1 cellular context compared by ENCODE assay signal in genomic region chr20:50369225-50370035, GRCh38.
TF ChIP-seq lines count a peak whose summit lies in the region.

No MANE protein-coding gene starts in this region.

TF ChIP-seq in HepG2, 621 proteins besides CTCF, POLR2A, EP300 and RAD21 (continued from another document and continues in another):
- no peak for TF ChIP-seq ZNF318 (CRISPR knock-in tag; IDR thresholded peaks at IDR 0.05)
- TF ChIP-seq NFE2L2 (IDR thresholded peaks at IDR 0.05; ENCODE audit: low read length) = no peak
- TF ChIP-seq ZNF18 (CRISPR knock-in tag; IDR thresholded peaks at IDR 0.05; ENCODE audit: insufficient replicate concordance) = no peak
- TF ChIP-seq KLF13 (CRISPR knock-in tag; IDR thresholded peaks at IDR 0.05) = no peak
- TF ChIP-seq ZBTB3 (CRISPR knock-in tag; IDR thresholded peaks at IDR 0.05; ENCODE audit: borderline replicate concordance, low read depth) = no peak
- TF ChIP-seq ZNF430 (CRISPR knock-in tag; IDR thresholded peaks at IDR 0.05) = peak; percentile 85
- no peak for TF ChIP-seq ZMAT5 (CRISPR knock-in tag; IDR thresholded peaks at IDR 0.05; ENCODE audit: borderline replicate concordance, low read depth)
- TF ChIP-seq ARID3A (IDR thresholded peaks at IDR 0.05; ENCODE audit: low read depth, low read length) = no peak
- TF ChIP-seq ATRX (CRISPR knock-in tag; IDR thresholded peaks at IDR 0.05; ENCODE audit: borderline replicate concordance) = no peak
- TF ChIP-seq GPBP1L1 (CRISPR knock-in tag; IDR thresholded peaks at IDR 0.05) = no peak
- no peak for TF ChIP-seq SP1 (IDR thresholded peaks at IDR 0.05)
- TF ChIP-seq SP1 (CRISPR knock-in tag; IDR thresholded peaks at IDR 0.05) = peak; percentile 11; the same call in 1 of the 2 replicates
- TF ChIP-seq ZBTB25 (CRISPR knock-in tag; IDR thresholded peaks at IDR 0.05) = peak; percentile 47; the same call in 1 of the 2 replicates
- TF ChIP-seq ZNF121 (CRISPR knock-in tag; IDR thresholded peaks at IDR 0.05) = no peak
- no peak for TF ChIP-seq ATF1 (CRISPR knock-in tag; IDR thresholded peaks at IDR 0.05)
- TF ChIP-seq ZNF431 (CRISPR knock-in tag; IDR thresholded peaks at IDR 0.05; ENCODE audit: borderline replicate concordance, low read depth) = 0 out of 2 replicates have a peak, but pooled peaks have one; percentile 17
- peak; percentile 84 for TF ChIP-seq ZBTB7B (CRISPR knock-in tag; IDR thresholded peaks at IDR 0.05)
- TF ChIP-seq GZF1 (CRISPR knock-in tag; IDR thresholded peaks at IDR 0.05) = no peak
- TF ChIP-seq ZBTB37 (CRISPR knock-in tag; IDR thresholded peaks at IDR 0.05) = no peak
- TF ChIP-seq ZNF816 (CRISPR knock-in tag; IDR thresholded peaks at IDR 0.05; ENCODE audit: borderline replicate concordance) = no peak
- TF ChIP-seq ETV6 (CRISPR knock-in tag; conservative IDR thresholded peaks at IDR 0.05) = 0 out of 2 replicates have a peak, but pooled peaks have one; percentile 11
- peak; percentile 62; the same call in 1 of the 2 replicates for TF ChIP-seq ARID4A (CRISPR knock-in tag; IDR thresholded peaks at IDR 0.05; ENCODE audit: borderline replicate concordance)
- no peak for TF ChIP-seq IKZF1 (IDR thresholded peaks at IDR 0.05)
- TF ChIP-seq ZKSCAN8 (CRISPR knock-in tag; IDR thresholded peaks at IDR 0.05; ENCODE audit: borderline replicate concordance) = 0 out of 2 replicates have a peak, but pooled peaks have one; percentile 27
- no peak for TF ChIP-seq ZNF383 (CRISPR knock-in tag; IDR thresholded peaks at IDR 0.05; ENCODE audit: borderline replicate concordance)
- TF ChIP-seq ZNF224 (CRISPR knock-in tag; IDR thresholded peaks at IDR 0.05) = no peak
- no peak for TF ChIP-seq NR0B2 (CRISPR knock-in tag; IDR thresholded peaks at IDR 0.05)
- TF ChIP-seq DZIP1 (CRISPR knock-in tag; IDR thresholded peaks at IDR 0.05) = peak; percentile 45; the same call in 1 of the 2 replicates
- TF ChIP-seq XRCC5 (optimal IDR thresholded peaks at IDR 0.05; ENCODE audit: low read length) = peak; percentile 92
- 0 out of 2 replicates have a peak, but pooled peaks have one; percentile 2 for TF ChIP-seq SMC3 (IDR thresholded peaks at IDR 0.05; ENCODE audit: low read length)
- no peak for TF ChIP-seq ZNF652 (CRISPR knock-in tag; IDR thresholded peaks at IDR 0.05; ENCODE audit: borderline replicate concordance, low read depth)
- no peak for TF ChIP-seq ZNF10 (CRISPR knock-in tag; IDR thresholded peaks at IDR 0.05; ENCODE audit: borderline replicate concordance, low read depth)
